Comparison of ENCODE assay signal across 9 cellular contexts in genomic region chr15:56366211-56366610, GRCh38. TPM values are rescaled to one million over a fixed set of nuclear protein-coding genes. Genes with fewer than 3 reads are reported as not detected.
DNase-seq lines count a peak whose midpoint lies in the region; ATAC-seq and TF ChIP-seq lines count a peak whose summit lies in the region.
"Had no signal": no experiment of that assay in that cellular context is flagged by ENCODE, and none has a peak within 500 bp of the region (broad histone marks: within the 10 kb centered on the region; RNA-seq: fewer than 3 reads in every experiment).

No MANE protein-coding gene starts in this region.

- H3K9me3 ChIP-seq in iPS-15b (ENCODE audit: control insufficient read depth, insufficient read depth, low read length) (no peaks in the 10 kb centered on the region), stomach smooth muscle (ENCODE audit: control insufficient read depth in 2 of 2, low read length in 2 of 2) (no peaks in the 10 kb centered on the region)

- H3K27me3 ChIP-seq in iPS-15b (ENCODE audit: control insufficient read depth, insufficient read depth, low read length) (no peaks in the 10 kb centered on the region), stomach smooth muscle (ENCODE audit: control insufficient read depth in 1 of 2, insufficient read depth in 2 of 2, low read length in 2 of 2) (no peaks in the 10 kb centered on the region)

- H3K27me3 Mint-ChIP-seq in T-helper 2 cell treated with Interferon-gamma antibody and Interleukin-4, amounts not matched to agents 5 μg/mL and 100 μg/mL, for 36 hours (ENCODE audit: low read depth) = peaks cover 48% of the 10 kb centered on the region
- H3K27me3 Mint-ChIP-seq in T-cell = peaks cover 31 to 57% of the 10 kb centered on the region in 2 donors

- no peaks in the 10 kb centered on the region for H3K36me3 ChIP-seq in iPS-15b (ENCODE audit: control insufficient read depth, insufficient read depth, low read length)
- H3K36me3 ChIP-seq in stomach smooth muscle (ENCODE audit: control insufficient read depth in 2 of 2, insufficient read depth in 2 of 2, low read length in 2 of 2) = no peaks in the 10 kb centered on the region

- H3K4me1 ChIP-seq in iPS-15b (ENCODE audit: control insufficient read depth, insufficient read depth, low read length) = peaks cover 3% of the 10 kb centered on the region
- no peaks in the 10 kb centered on the region for H3K4me1 ChIP-seq in stomach smooth muscle (ENCODE audit: control insufficient read depth, insufficient read depth, low read length)

- DNase-seq in T-helper 2 cell treated with Interferon-gamma antibody and Interleukin-4, amounts not matched to agents 5 μg/mL and 100 μg/mL, for 36 hours (ENCODE audit: low spot score) = no peak
- DNase-seq in T-helper 2 cell (no peak), T-cell (no peak), ACHN (no peak), omental fat pad (ENCODE audit: low spot score) (no peak), cortex of kidney (lab: John Stamatoyannopoulos, UW) (no peak)
- DNase-seq: stimulated activated CD4-positive, alpha-beta T cell treated with anti-CD3 and anti-CD28 coated beads, Interleukin-4, amount 100 ng/mL, for 1 hour had no signal

- H3K4me3 Mint-ChIP-seq in T-helper 2 cell treated with Interferon-gamma antibody and Interleukin-4, amounts not matched to agents 5 μg/mL and 100 μg/mL, for 36 hours = peak overlapping the region; percentile 88
- peak overlapping the region; percentile 80 to 91 (median 87) for H3K4me3 Mint-ChIP-seq in T-cell

- no peak for TF ChIP-seq CTCF in omental fat pad (IDR thresholded peaks at IDR 0.05)

- CTCF ChIA-PET in T-cell (lab: Charles Lee) = interaction anchor here in 1 of 2 donors (0.6 kb wide), 1 partner anchor 312 kb away, joined by 3 read pairs; no protein-coding TSS in a partner anchor

- no peak for ATAC-seq in T-cell (replicated peaks in 1 of 4)
- ATAC-seq in omental fat pad (ENCODE audit: low FRiP score) = no peak

- no peak overlapping the region for H3K27ac ChIP-seq in stomach smooth muscle (ENCODE audit: low read length)

- H3K4me3 ChIP-seq in iPS-15b (ENCODE audit: low read depth, low read length) (peak overlapping the region; percentile 76), stomach smooth muscle (ENCODE audit: low read length in 2 of 2) (peak overlapping the region; percentile 61 to 88)

- no peaks in the 10 kb centered on the region for H3K9me3 Mint-ChIP-seq in T-helper 2 cell treated with Interferon-gamma antibody and Interleukin-4, amounts not matched to agents 5 μg/mL and 100 μg/mL, for 36 hours
- H3K9me3 Mint-ChIP-seq in T-cell = peaks cover 0 to 7% (median 7%) of the 10 kb centered on the region in 3 donors

- H3K27ac Mint-ChIP-seq in T-helper 2 cell treated with Interferon-gamma antibody and Interleukin-4, amounts not matched to agents 5 μg/mL and 100 μg/mL, for 36 hours = no peak overlapping the region
- no peak overlapping the region for H3K27ac Mint-ChIP-seq in T-cell

- POLR2A ChIA-PET in T-cell (lab: Charles Lee) = no interaction called here

- H3K9ac ChIP-seq in iPS-15b (ENCODE audit: low read depth, low read length) (no peak overlapping the region), stomach smooth muscle (ENCODE audit: low read length in 2 of 2) (peak overlapping the region; percentile 59 to 66)

- no peaks in the 10 kb centered on the region for H3K36me3 Mint-ChIP-seq in T-helper 2 cell treated with Interferon-gamma antibody and Interleukin-4, amounts not matched to agents 5 μg/mL and 100 μg/mL, for 36 hours (ENCODE audit: low read depth)
- H3K36me3 Mint-ChIP-seq in T-cell = no peaks in the 10 kb centered on the region

- H3K4me1 Mint-ChIP-seq in T-helper 2 cell treated with Interferon-gamma antibody and Interleukin-4, amounts not matched to agents 5 μg/mL and 100 μg/mL, for 36 hours (ENCODE audit: low read depth) = peaks cover 13% of the 10 kb centered on the region
- peaks cover 13 to 17% (median 16%) of the 10 kb centered on the region in 3 donors for H3K4me1 Mint-ChIP-seq in T-cell

- in situ Hi-C loops in ACHN (cut with HindIII; ENCODE audit: low pct_ligation_motif_present, low pct_unique_long_range_greater_than_20kb, low sequenced_read_pairs) = no loop called here

RNA-seq across cellular contexts. Expression of gene TEX9, which starts 1.0 kb away (rescaled TPM):
- 1 to 10 TPM; 1.5 to 2.7 (median 1.9) TPM for total RNA-seq in T-cell
- total RNA-seq in omental fat pad = 1 to 10 TPM; 1.9 to 5.0 (median 2.9) TPM
